ENCODE assay signal across 1 cellular context in genomic region chr14:103562135-103562384, GRCh38.
A peak's percentile ranks its signal among the peaks of the same experiment; 100 is the strongest.
TF ChIP-seq lines count a peak whose summit lies in the region.

No MANE protein-coding gene starts in this region.

TF ChIP-seq in HepG2, 621 proteins besides CTCF, POLR2A, EP300 and RAD21 (continued from another document):
- TF ChIP-seq ZBTB40 (IDR thresholded peaks at IDR 0.05) (no peak), ZBTB40 (CRISPR knock-in tag; IDR thresholded peaks at IDR 0.05) (0 out of 2 replicates have a peak, but pooled peaks have one; percentile 37), ZNF235 (CRISPR knock-in tag; IDR thresholded peaks at IDR 0.05; ENCODE audit: borderline replicate concordance) (no peak), TIGD3 (CRISPR knock-in tag; IDR thresholded peaks at IDR 0.05; ENCODE audit: borderline replicate concordance) (no peak), U2AF1 (optimal IDR thresholded peaks at IDR 0.05; ENCODE audit: low read depth, low read length) (peak; percentile 51), ZNF589 (CRISPR knock-in tag; conservative IDR thresholded peaks at IDR 0.05) (no peak), MXD3 (CRISPR knock-in tag; IDR thresholded peaks at IDR 0.05) (no peak; the same call in 1 of the 2 replicates), ZNF678 (CRISPR knock-in tag; IDR thresholded peaks at IDR 0.05) (no peak), PATZ1 (CRISPR knock-in tag; IDR thresholded peaks at IDR 0.05) (no peak), CSRNP1 (CRISPR knock-in tag; IDR thresholded peaks at IDR 0.05) (no peak), SOX13 (IDR thresholded peaks at IDR 0.05) (no peak), SOX13 (CRISPR knock-in tag; conservative IDR thresholded peaks at IDR 0.05 in 1 of 2, IDR thresholded peaks at IDR 0.05 in 1 of 2) (no peak), CREM (IDR thresholded peaks at IDR 0.05) (no peak), CREM (CRISPR knock-in tag; IDR thresholded peaks at IDR 0.05) (no peak), SRSF9 (IDR thresholded peaks at IDR 0.05; ENCODE audit: borderline replicate concordance, insufficient read depth, low read depth, low read length, poor library complexity, severe bottlenecking) (no peak), DDIT3 (CRISPR knock-in tag; IDR thresholded peaks at IDR 0.05) (no peak), MYNN (CRISPR knock-in tag; IDR thresholded peaks at IDR 0.05; ENCODE audit: low read depth) (no peak), RFX5 (IDR thresholded peaks at IDR 0.05; ENCODE audit: low read depth, low read length) (no peak)
